ENCODE assay signal across 8 cellular contexts in the genomic region with DNA sequence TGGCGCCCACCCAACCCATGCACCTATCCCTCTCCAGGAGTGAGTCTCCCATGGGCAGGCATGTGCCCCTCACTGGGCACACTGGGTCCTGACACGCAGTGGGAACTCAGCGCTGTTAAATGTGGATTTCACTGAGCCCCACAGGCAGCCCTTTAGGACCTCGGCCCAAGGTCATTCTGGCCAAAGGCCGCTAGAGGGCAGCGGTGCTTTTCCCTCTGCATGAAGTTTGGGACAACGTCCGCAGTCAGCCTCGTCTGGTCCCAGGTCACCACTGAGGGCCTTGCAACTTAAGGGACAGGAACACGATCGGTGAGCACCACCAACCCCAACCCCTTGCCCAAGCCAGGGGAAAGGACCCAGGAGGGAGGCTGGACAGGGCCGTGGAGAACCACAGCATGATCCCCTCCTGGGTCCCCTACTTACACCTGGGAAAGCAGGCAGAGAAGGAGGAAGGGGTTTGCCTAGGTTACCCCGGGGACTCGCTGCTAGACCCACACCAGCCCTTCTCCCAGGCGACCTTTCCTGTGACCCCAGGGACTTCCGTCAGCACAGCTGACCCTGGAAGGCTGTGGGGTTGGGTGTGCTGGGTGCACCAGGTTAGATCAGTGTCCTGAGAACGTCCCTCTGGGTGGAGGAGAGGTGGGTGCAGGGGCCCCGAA. TPM values are rescaled to one million over a fixed set of nuclear protein-coding genes. Genes with fewer than 3 reads are reported as not detected.
DNase-seq lines count a peak whose midpoint lies in the region; TF ChIP-seq lines count a peak whose summit lies in the region.

No MANE protein-coding gene starts in this region.

- H3K27ac ChIP-seq in C4-2B (no peak overlapping the region), brain microvascular endothelial cell (no peak overlapping the region), spleen (no peak overlapping the region)

- TF ChIP-seq CTCF in C4-2B (conservative IDR thresholded peaks at IDR 0.05) (peak; percentile 92), brain microvascular endothelial cell (IDR thresholded peaks at IDR 0.05; ENCODE audit: low read depth, low read length, missing control alignments) (peak; percentile 94), spleen (IDR thresholded peaks at IDR 0.05 in 8 of 11, conservative IDR thresholded peaks at IDR 0.05 in 3 of 11) (peak; percentile 72 to 88 (median 79))

- 21 to 32% (median 25%) methylated on average over 10 to 18 of the region's 18 CpGs for WGBS in spleen, 5 donors

- no peak overlapping the region for H3K27ac Mint-ChIP-seq in immature natural killer cell

- H3K36me3 Mint-ChIP-seq in immature natural killer cell, result no peaks in the 10 kb centered on the region

- H3K27me3 ChIP-seq in brain microvascular endothelial cell (replicated peaks) (no peaks in the 10 kb centered on the region), spleen (replicated peaks in 1 of 7) (peaks cover 0 to 28% (median 0%) of the 10 kb centered on the region in 7 donors)

- in situ Hi-C loops in brain microvascular endothelial cell (cut with HindIII; ENCODE audit: low pct_ligation_motif_present, low sequenced_read_pairs), result no loop called here

- H3K4me3 ChIP-seq in brain microvascular endothelial cell (ENCODE audit: low read depth, low read length), result no peak overlapping the region
- H3K4me3 ChIP-seq in spleen, result no peak overlapping the region

- peaks cover 0 to 18% (median 7%) of the 10 kb centered on the region in 6 donors for H3K4me1 ChIP-seq in spleen

- H3K27me3 Mint-ChIP-seq in immature natural killer cell (ENCODE audit: low read depth in 3 of 3), result peaks cover 2 to 13% (median 10%) of the 10 kb centered on the region in 3 donors

- no peaks in the 10 kb centered on the region for H3K9me3 Mint-ChIP-seq in immature natural killer cell

- H3K36me3 ChIP-seq in brain microvascular endothelial cell (replicated peaks) (no peaks in the 10 kb centered on the region), spleen (no peaks in the 10 kb centered on the region)

- intact Hi-C loops in spleen (cut with DNase I; ENCODE audit: low total_unique reads), result no loop called here

- no peaks in the 10 kb centered on the region for H3K9me3 ChIP-seq in spleen

- TF ChIP-seq EP300 in Ishikawa (IDR thresholded peaks at IDR 0.05; ENCODE audit: borderline replicate concordance), result no peak

- no peak overlapping the region for H3K4me3 Mint-ChIP-seq in immature natural killer cell

- TF ChIP-seq POLR2A in spleen (IDR thresholded peaks at IDR 0.05), result no peak

- H3K4me1 Mint-ChIP-seq in immature natural killer cell, result peaks cover 18 to 21% of the 10 kb centered on the region in 2 donors

- DNase-seq in GM19238 (ENCODE audit: insufficient read length, low spot score) (peak; percentile 61), SK-N-DZ (ENCODE audit: low spot score) (peak; percentile 78), brain microvascular endothelial cell (peak; percentile 44), immature natural killer cell (peak; percentile 31 to 40 (median 36)), spleen (peak; percentile 87), T-helper 9 cell (no peak)

- peak; percentile 93 for TF ChIP-seq RAD21 in Ishikawa (IDR thresholded peaks at IDR 0.05; ENCODE audit: low read depth)

TF ChIP-seq in Ishikawa, 13 proteins besides CTCF, POLR2A, EP300 and RAD21:
- TF ChIP-seq FOXM1 (IDR thresholded peaks at IDR 0.05; ENCODE audit: borderline replicate concordance, low read depth) (no peak), TCF12 (IDR thresholded peaks at IDR 0.05; ENCODE audit: low read depth) (no peak)

RNA-seq across cellular contexts. Expression of gene CYTL1, which starts 24.0 kb away (rescaled TPM):
- polyA plus RNA-seq in SK-N-DZ (2014; cell fraction: cytosol; rRNA removed), result 0.65 and 1.2 TPM in 2 replicates
- 2.3 and 2.4 TPM in 2 replicates for polyA plus RNA-seq in SK-N-DZ (2014; cell fraction: nucleus; rRNA removed)
- polyA plus RNA-seq in immature natural killer cell (10 to 100 TPM in 1 of 3 donors, 1 to 10 TPM in 1, under 1 TPM in 1; 0.91 to 13.5 (median 3.4) TPM), spleen (under 1 TPM; 0.22 to 0.30 (median 0.30) TPM)
- 1 to 10 TPM in 4 of 7 donors, not detected in 3; 1.1 to 1.4 (median 1.2) TPM for total RNA-seq in spleen

RNA-seq across cellular contexts. Expression of gene STK32B, which starts 56.0 kb away (rescaled TPM):
- polyA plus RNA-seq in SK-N-DZ (2014; cell fraction: cytosol; rRNA removed), result 3.9 and 6.1 TPM in 2 replicates
- polyA plus RNA-seq in SK-N-DZ (2014; cell fraction: nucleus; rRNA removed), result 4.1 and 4.7 TPM in 2 replicates
- polyA plus RNA-seq in immature natural killer cell (not detected), spleen (under 1 TPM; 0.03 to 0.26 (median 0.17) TPM)
- under 1 TPM; 0.26 to 0.87 (median 0.49) TPM for total RNA-seq in spleen
